1 cellular context compared by ENCODE assay signal in the genomic region with DNA sequence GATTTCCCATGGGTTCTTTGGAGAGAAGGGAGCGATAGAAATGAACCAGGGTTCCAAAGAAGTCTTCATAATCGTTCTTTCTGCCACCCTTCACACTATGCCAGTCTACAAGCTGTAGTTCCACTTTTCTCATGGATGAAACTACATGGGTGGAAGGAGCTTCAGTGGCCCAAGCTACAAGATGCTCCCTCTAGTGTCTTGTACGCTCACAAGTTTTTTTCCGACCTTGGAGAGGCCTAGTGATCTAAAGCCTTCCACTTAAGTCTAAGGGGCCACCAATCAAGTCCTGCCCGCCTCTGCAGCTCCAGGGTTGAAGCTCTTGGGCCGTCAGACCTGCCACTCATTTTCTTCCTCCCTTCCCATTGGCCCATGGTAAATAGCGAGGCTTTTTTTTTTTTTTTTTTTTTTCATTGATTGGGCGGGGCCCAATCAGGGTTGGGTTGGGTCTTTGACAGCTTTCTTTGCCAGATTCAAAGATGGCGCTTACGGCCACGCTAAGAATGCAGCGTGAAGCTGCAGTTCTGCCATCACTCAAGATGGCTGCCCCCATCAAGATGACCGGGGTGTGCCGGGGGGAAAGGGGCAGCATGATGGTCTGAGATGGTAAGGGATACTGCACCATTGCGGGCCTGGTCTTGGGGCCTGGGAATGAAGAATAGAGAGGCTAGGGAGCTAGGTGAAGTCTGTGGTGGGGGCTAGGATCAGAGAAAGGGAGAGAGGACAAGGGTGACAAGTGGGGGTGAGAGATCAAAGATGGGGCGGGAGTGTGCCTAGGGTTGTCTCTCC.
TF ChIP-seq lines count a peak whose summit lies in the region.

Gene TOMM40L, plus strand, starts transcription at position 527 of the 786 bp plus-strand sequence. CDS start 430 bp downstream, outside the sequence.

TF ChIP-seq in K562, 482 proteins besides CTCF, POLR2A, EP300 and RAD21 (continued from another document and continues in another):
- 0 out of 2 replicates have a peak, but pooled peaks have one; percentile 20 for TF ChIP-seq ZNF263 (CRISPR knock-in tag; IDR thresholded peaks at IDR 0.05; ENCODE audit: borderline replicate concordance)
- peak in 1 of 2 experiments; percentile 63; a peak in 1 of 4 replicates for TF ChIP-seq SIN3A (IDR thresholded peaks at IDR 0.05; ENCODE audit: borderline replicate concordance in 2 of 2, control insufficient read depth in 1 of 2, low read depth in 2 of 2, low read length in 2 of 2)
- TF ChIP-seq CCNT2 (IDR thresholded peaks at IDR 0.05; ENCODE audit: borderline replicate concordance, extremely low read depth, insufficient read length, low read depth, low read length) = no peak
- TF ChIP-seq TSC22D4 (tag; IDR thresholded peaks at IDR 0.05) = no peak
- no peak for TF ChIP-seq SNIP1 (IDR thresholded peaks at IDR 0.05; ENCODE audit: low read depth)
- TF ChIP-seq ZNF12 (CRISPR knock-in tag; IDR thresholded peaks at IDR 0.05) = no peak
- no peak for TF ChIP-seq ZNF79 (CRISPR knock-in tag; IDR thresholded peaks at IDR 0.05; ENCODE audit: low read depth)
- TF ChIP-seq, protein P1, sequence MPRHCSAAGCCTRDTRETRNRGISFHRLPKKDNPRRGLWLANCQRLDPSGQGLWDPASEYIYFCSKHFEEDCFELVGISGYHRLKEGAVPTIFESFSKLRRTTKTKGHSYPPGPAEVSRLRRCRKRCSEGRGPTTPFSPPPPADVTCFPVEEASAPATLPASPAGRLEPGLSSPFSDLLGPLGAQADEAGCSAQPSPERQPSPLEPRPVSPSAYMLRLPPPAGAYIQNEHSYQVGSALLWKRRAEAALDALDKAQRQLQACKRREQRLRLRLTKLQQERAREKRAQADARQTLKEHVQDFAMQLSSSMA (CRISPR knock-in tag; IDR thresholded peaks at IDR 0.05) = peak; percentile 30; the same call in 1 of the 2 replicates
- TF ChIP-seq ZBTB43 (CRISPR knock-in tag; IDR thresholded peaks at IDR 0.05) = no peak
- TF ChIP-seq CXXC5 (CRISPR knock-in tag; IDR thresholded peaks at IDR 0.05) = peak; percentile 45; the same call in 1 of the 2 replicates
- TF ChIP-seq SIN3B (IDR thresholded peaks at IDR 0.05; ENCODE audit: low read depth) = peak; percentile 68; the same call in 1 of the 2 replicates
- no peak for TF ChIP-seq ZNF146 (CRISPR knock-in tag; IDR thresholded peaks at IDR 0.05; ENCODE audit: unreplicated experiment)
- TF ChIP-seq JUNB (CRISPR knock-in tag; conservative IDR thresholded peaks at IDR 0.05) = no peak
- no peak for TF ChIP-seq BRD4 (IDR thresholded peaks at IDR 0.05)
- TF ChIP-seq, protein P2, sequence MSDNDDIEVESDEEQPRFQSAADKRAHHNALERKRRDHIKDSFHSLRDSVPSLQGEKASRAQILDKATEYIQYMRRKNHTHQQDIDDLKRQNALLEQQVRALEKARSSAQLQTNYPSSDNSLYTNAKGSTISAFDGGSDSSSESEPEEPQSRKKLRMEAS (CRISPR knock-in tag; IDR thresholded peaks at IDR 0.05) = peak; percentile 15; the same call in 1 of the 2 replicates
- no peak for TF ChIP-seq ZFP1 (CRISPR knock-in tag; IDR thresholded peaks at IDR 0.05)
- TF ChIP-seq HINFP (tag; conservative IDR thresholded peaks at IDR 0.05; ENCODE audit: low read depth) = 0 out of 2 replicates have a peak, but pooled peaks have one; percentile 31
- TF ChIP-seq GABPB1 (CRISPR knock-in tag; IDR thresholded peaks at IDR 0.05) = no peak
- TF ChIP-seq, protein P3, sequence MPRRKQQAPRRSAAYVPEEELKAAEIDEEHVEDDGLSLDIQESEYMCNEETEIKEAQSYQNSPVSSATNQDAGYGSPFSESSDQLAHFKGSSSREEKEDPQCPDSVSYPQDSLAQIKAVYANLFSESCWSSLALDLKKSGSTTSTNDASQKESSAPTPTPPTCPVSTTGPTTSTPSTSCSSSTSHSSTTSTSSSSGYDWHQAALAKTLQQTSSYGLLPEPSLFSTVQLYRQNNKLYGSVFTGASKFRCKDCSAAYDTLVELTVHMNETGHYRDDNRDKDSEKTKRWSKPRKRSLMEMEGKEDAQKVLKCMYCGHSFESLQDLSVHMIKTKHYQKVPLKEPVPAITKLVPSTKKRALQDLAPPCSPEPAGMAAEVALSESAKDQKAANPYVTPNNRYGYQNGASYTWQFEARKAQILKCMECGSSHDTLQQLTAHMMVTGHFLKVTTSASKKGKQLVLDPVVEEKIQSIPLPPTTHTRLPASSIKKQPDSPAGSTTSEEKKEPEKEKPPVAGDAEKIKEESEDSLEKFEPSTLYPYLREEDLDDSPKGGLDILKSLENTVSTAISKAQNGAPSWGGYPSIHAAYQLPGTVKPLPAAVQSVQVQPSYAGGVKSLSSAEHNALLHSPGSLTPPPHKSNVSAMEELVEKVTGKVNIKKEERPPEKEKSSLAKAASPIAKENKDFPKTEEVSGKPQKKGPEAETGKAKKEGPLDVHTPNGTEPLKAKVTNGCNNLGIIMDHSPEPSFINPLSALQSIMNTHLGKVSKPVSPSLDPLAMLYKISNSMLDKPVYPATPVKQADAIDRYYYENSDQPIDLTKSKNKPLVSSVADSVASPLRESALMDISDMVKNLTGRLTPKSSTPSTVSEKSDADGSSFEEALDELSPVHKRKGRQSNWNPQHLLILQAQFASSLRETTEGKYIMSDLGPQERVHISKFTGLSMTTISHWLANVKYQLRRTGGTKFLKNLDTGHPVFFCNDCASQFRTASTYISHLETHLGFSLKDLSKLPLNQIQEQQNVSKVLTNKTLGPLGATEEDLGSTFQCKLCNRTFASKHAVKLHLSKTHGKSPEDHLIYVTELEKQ (CRISPR knock-in tag; IDR thresholded peaks at IDR 0.05) = no peak
- TF ChIP-seq NR2C2 (CRISPR knock-in tag; IDR thresholded peaks at IDR 0.05) = no peak
- peak; percentile 84 for TF ChIP-seq NR2C2 (tag; IDR thresholded peaks at IDR 0.05)
- TF ChIP-seq, protein P4, sequence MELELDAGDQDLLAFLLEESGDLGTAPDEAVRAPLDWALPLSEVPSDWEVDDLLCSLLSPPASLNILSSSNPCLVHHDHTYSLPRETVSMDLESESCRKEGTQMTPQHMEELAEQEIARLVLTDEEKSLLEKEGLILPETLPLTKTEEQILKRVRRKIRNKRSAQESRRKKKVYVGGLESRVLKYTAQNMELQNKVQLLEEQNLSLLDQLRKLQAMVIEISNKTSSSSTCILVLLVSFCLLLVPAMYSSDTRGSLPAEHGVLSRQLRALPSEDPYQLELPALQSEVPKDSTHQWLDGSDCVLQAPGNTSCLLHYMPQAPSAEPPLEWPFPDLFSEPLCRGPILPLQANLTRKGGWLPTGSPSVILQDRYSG (tag; conservative IDR thresholded peaks at IDR 0.05; ENCODE audit: low read depth) = no peak
- TF ChIP-seq, protein P5, sequence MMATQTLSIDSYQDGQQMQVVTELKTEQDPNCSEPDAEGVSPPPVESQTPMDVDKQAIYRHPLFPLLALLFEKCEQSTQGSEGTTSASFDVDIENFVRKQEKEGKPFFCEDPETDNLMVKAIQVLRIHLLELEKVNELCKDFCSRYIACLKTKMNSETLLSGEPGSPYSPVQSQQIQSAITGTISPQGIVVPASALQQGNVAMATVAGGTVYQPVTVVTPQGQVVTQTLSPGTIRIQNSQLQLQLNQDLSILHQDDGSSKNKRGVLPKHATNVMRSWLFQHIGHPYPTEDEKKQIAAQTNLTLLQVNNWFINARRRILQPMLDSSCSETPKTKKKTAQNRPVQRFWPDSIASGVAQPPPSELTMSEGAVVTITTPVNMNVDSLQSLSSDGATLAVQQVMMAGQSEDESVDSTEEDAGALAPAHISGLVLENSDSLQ (IDR thresholded peaks at IDR 0.05) = peak; percentile 100
- TF ChIP-seq CEBPZ (IDR thresholded peaks at IDR 0.05; ENCODE audit: borderline replicate concordance, low read depth, low read length) = no peak; the same call in 1 of the 2 replicates
